ENCODE assay signal across 8 cellular contexts in the genomic region with DNA sequence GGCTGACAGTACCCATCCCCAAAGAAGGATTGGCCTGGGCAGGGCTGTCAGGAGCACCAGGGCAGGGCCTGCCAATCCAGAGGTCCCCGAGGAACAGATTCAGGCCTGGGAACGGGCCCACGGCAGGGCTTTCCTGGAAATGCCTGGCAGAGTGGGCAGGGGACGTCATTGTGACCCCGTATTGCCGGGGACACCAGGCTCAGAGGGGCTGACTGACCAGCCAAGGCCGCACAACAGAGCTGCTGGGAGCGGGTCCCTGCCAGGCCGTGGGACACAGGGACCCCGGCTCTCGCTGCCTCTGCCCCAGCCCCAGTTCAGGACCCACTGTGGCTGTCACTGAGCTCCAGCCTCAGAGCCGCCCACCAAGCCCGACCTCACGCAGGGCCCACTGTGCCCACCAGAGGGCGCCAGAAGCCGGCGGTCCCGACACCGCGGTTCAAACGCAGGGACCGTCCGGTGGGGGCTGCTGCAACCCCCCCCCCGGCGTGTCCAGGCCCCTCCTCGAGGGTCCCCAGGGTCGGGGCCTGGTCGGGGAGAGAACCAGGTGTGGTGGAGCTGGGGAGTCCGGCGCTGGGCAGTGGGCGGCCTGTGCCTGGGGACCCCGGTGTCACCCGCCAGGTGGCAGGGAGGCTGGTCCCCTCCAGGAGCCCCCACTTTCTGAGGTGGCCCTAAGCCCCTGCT. TPM values are rescaled to one million over a fixed set of nuclear protein-coding genes. Genes with fewer than 3 reads are reported as not detected.
DNase-seq lines count a peak whose midpoint lies in the region; ATAC-seq, FAIRE-seq and TF ChIP-seq lines count a peak whose summit lies in the region.

No MANE protein-coding gene starts in this region.

- H3K4me3 Mint-ChIP-seq in osteocyte (ENCODE audit: unreplicated experiment) = no peak overlapping the region

- no peaks in the 10 kb centered on the region for H3K27me3 Mint-ChIP-seq in osteocyte (ENCODE audit: unreplicated experiment)

- H3K4me1 ChIP-seq in A549 = peaks cover 13% of the 10 kb centered on the region
- no peaks in the 10 kb centered on the region for H3K4me1 ChIP-seq in effector memory CD4-positive, alpha-beta T cell (ENCODE audit: control insufficient read depth, insufficient read depth, low read length, poor library complexity, severe bottlenecking)
- H3K4me1 ChIP-seq in aorta (ENCODE audit: control insufficient read depth in 1 of 2, insufficient read depth in 2 of 2, low read length in 2 of 2) = no peaks in the 10 kb centered on the region

- no peaks in the 10 kb centered on the region for H3K4me1 Mint-ChIP-seq in osteocyte (ENCODE audit: unreplicated experiment)

- peaks cover 4% of the 10 kb centered on the region for H3K27me3 ChIP-seq in effector memory CD4-positive, alpha-beta T cell (replicated peaks; ENCODE audit: control insufficient read depth, insufficient read depth, low read length, poor library complexity, severe bottlenecking)
- no peaks in the 10 kb centered on the region for H3K27me3 ChIP-seq in aorta (ENCODE audit: control insufficient read depth in 1 of 2, insufficient read depth in 2 of 2, low read length in 1 of 2)

- H3K4me2 ChIP-seq in A549 = no peak overlapping the region

- intact Hi-C loops in aorta (cut with DNase I) = loop anchor here (1.0 to 10.0 kb wide), 5 partner anchors 46 to 345 kb away; no protein-coding TSS in a partner anchor

- H3K27ac ChIP-seq in A549 (no peak overlapping the region), aorta (ENCODE audit: low read depth in 1 of 2, low read length in 2 of 2) (no peak overlapping the region)
- no peak overlapping the region for H3K27ac ChIP-seq in effector memory CD4-positive, alpha-beta T cell (ENCODE audit: insufficient read depth, low read length, poor library complexity, severe bottlenecking)

- no peak for FAIRE-seq in A549 (lab: Jason Lieb, UNC)

- no peak overlapping the region for H3K27ac Mint-ChIP-seq in osteocyte (ENCODE audit: unreplicated experiment)

- H3K36me3 ChIP-seq in effector memory CD4-positive, alpha-beta T cell (ENCODE audit: control insufficient read depth, insufficient read depth, low read length) = no peaks in the 10 kb centered on the region
- H3K36me3 ChIP-seq in aorta (ENCODE audit: control insufficient read depth in 1 of 2, insufficient read depth in 2 of 2, low read length in 1 of 2) = no peaks in the 10 kb centered on the region

- ATAC-seq in A549 (peak; percentile 25 to 72; a peak in 3 of 6 replicates), aorta (ENCODE audit: low FRiP score) (peak; percentile 65), GM18505 (IDR thresholded peaks at IDR 0.05; ENCODE audit: unreplicated experiment) (no peak)

- H3K9me3 Mint-ChIP-seq in osteocyte (ENCODE audit: unreplicated experiment) = peaks cover 5% of the 10 kb centered on the region

- H3K9me3 ChIP-seq in A549 (peaks cover 15% of the 10 kb centered on the region; the same call in 2 of the 3 replicates), aorta (ENCODE audit: control insufficient read depth, low read length) (no peaks in the 10 kb centered on the region)
- H3K9me3 ChIP-seq in effector memory CD4-positive, alpha-beta T cell (ENCODE audit: control insufficient read depth, low read length) = no peaks in the 10 kb centered on the region

- DNase-seq in A549 (ENCODE audit: low read depth in 1 of 2, low spot score in 1 of 2) (peak in 1 of 2 experiments; percentile 63), HEK293T (ENCODE audit: extremely low spot score) (peak; percentile 80), osteocyte (ENCODE audit: extremely low spot score, unreplicated experiment) (no peak), aorta (peak; percentile 65 to 92), GF-D8 (lab: John Stamatoyannopoulos, UW) (no peak)
- DNase-seq in activated CD4-positive, alpha-beta T cell treated with anti-CD3 and anti-CD28 coated beads, Interleukin-2, amount 50 U/mL, for 24 hours (ENCODE audit: low read depth in 1 of 2, low spot score in 1 of 2) = peak; percentile 49 to 57
- DNase-seq in effector memory CD4-positive, alpha-beta T cell = peak in 2 of 3 donors; percentile 15 to 31

- no peak overlapping the region for H3K4me3 ChIP-seq in A549
- H3K4me3 ChIP-seq in effector memory CD4-positive, alpha-beta T cell (ENCODE audit: insufficient read depth, low read depth, low read length, poor library complexity, severe bottlenecking) = no peak overlapping the region
- no peak overlapping the region for H3K4me3 ChIP-seq in aorta (ENCODE audit: low read length in 2 of 2)

- no peak for TF ChIP-seq POLR2A in A549 (IDR thresholded peaks at IDR 0.05; ENCODE audit: low read length)
- TF ChIP-seq POLR2A in GM18505 (IDR thresholded peaks at IDR 0.05; ENCODE audit: borderline replicate concordance, extremely low read depth, insufficient read depth, insufficient read length) = no peak

- peak; percentile 91 to 98 for TF ChIP-seq RAD21 in A549 (conservative IDR thresholded peaks at IDR 0.05 in 1 of 2, IDR thresholded peaks at IDR 0.05 in 1 of 2)

- H3K36me3 Mint-ChIP-seq in osteocyte (ENCODE audit: unreplicated experiment) = no peaks in the 10 kb centered on the region

- WGBS in A549 (ENCODE audit: missing lambda C conversion rate) = 17% methylated on average over 1 of the region's 33 CpGs
- 6 to 12% methylated on average over 32 to 33 of the region's 33 CpGs for WGBS in aorta, 2 donors

- TF ChIP-seq EP300 in A549 (IDR thresholded peaks at IDR 0.05) = no peak

- CTCF ChIA-PET in A549 (lab: Yijun Ruan, JAX) (interaction anchor here (0.6 to 6.8 kb wide), 69 partner anchors 7 to 384 kb away, joined by 3 to 174 read pairs (median 5); partner anchors contain the start of genes CHTF18, GNG13, RPUSD1 and SOX8), HEK293T (lab: Yijun Ruan, JAX) (interaction anchor here (0.6 to 1.2 kb wide), 9 partner anchors 17 to 350 kb away, joined by 3 to 5 read pairs (median 4); partner anchors contain the start of gene C1QTNF8)

- POLR2A ChIA-PET in A549 (lab: Yijun Ruan, JAX) (interaction anchor here (1.0 kb wide), 1 partner anchor 45 kb away, joined by 6 read pairs; no protein-coding TSS in a partner anchor), HEK293T (lab: Yijun Ruan, JAX) (no interaction called here)

- TF ChIP-seq CTCF in A549 (IDR thresholded peaks at IDR 0.05) (peak; percentile 86), osteocyte (IDR thresholded peaks at IDR 0.05) (peak; percentile 62)

TF ChIP-seq in A549, 52 proteins besides CTCF, POLR2A, EP300 and RAD21:
- TF ChIP-seq, protein P1, sequence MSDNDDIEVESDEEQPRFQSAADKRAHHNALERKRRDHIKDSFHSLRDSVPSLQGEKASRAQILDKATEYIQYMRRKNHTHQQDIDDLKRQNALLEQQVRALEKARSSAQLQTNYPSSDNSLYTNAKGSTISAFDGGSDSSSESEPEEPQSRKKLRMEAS (IDR thresholded peaks at IDR 0.05) = no peak
- TF ChIP-seq SMC3 (IDR thresholded peaks at IDR 0.05) = peak; percentile 99
- TF ChIP-seq, protein P2, sequence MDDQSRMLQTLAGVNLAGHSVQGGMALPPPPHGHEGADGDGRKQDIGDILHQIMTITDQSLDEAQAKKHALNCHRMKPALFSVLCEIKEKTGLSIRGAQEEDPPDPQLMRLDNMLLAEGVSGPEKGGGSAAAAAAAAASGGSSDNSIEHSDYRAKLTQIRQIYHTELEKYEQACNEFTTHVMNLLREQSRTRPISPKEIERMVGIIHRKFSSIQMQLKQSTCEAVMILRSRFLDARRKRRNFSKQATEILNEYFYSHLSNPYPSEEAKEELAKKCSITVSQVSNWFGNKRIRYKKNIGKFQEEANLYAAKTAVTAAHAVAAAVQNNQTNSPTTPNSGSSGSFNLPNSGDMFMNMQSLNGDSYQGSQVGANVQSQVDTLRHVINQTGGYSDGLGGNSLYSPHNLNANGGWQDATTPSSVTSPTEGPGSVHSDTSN (IDR thresholded peaks at IDR 0.05) = no peak
- no peak for TF ChIP-seq CEBPB (IDR thresholded peaks at IDR 0.05)
- TF ChIP-seq CHD2 (IDR thresholded peaks at IDR 0.05; ENCODE audit: low read length, partially characterized antibody) = no peak

TF ChIP-seq in HEK293T, 16 proteins besides CTCF, POLR2A, EP300 and RAD21:
- TF ChIP-seq SUZ12 (IDR thresholded peaks at IDR 0.05) = no peak
- no peak for TF ChIP-seq BHLHE40 (IDR thresholded peaks at IDR 0.05; ENCODE audit: borderline replicate concordance)
- peak; percentile 95 for TF ChIP-seq FOXM1 (IDR thresholded peaks at IDR 0.05; ENCODE audit: borderline replicate concordance)
- TF ChIP-seq ARNT (IDR thresholded peaks at IDR 0.05) = no peak
- TF ChIP-seq ELF4 (IDR thresholded peaks at IDR 0.05) = no peak
- TF ChIP-seq ZNF384 (IDR thresholded peaks at IDR 0.05) = no peak
- TF ChIP-seq NFRKB (IDR thresholded peaks at IDR 0.05) = no peak

RNA-seq across cellular contexts. Expression of gene SSTR5, which starts 15.2 kb away (rescaled TPM):
- polyA plus RNA-seq in A549 (2011; rRNA removed) = 0.08 TPM in 1 of 2 replicates, not detected in the other
- 0.09 TPM in 1 of 2 replicates, not detected in the other for polyA plus RNA-seq in A549 (2012; cell fraction: cytosol; rRNA removed)
- 0.09 and 0.17 TPM in 2 replicates for polyA plus RNA-seq in A549 (2012; cell fraction: nucleus; rRNA removed)
- 0.06 TPM in 1 of 3 replicates, not detected in the others for polyA plus RNA-seq in A549 (2017; fragmentation: RNase III; extraction: RNeasy Plus Mini Kit Qiagen cat#74134 plus additional on column Dnase treatment)
- not detected in 2 replicates for polyA minus RNA-seq in A549 (2011; rRNA and poly(A)+ RNA removed)
- total RNA-seq in osteocyte = not detected in 2 replicates
- total RNA-seq in aorta = under 1 TPM in 1 of 2 donors, not detected in 1; 0.26 TPM
- polyA plus RNA-seq in aorta = under 1 TPM; 0.49 to 0.75 TPM

RNA-seq across cellular contexts. Expression of gene C1QTNF8, which starts 38.7 kb away (rescaled TPM):
- polyA plus RNA-seq in A549 (2011; rRNA removed) (not detected in 2 replicates), A549 (2017; fragmentation: RNase III; extraction: RNeasy Plus Mini Kit Qiagen cat#74134 plus additional on column Dnase treatment) (not detected in 3 replicates), aorta (1 to 10 TPM in 1 of 2 donors, not detected in 1; 1.2 TPM)
- polyA plus RNA-seq in A549 (2012; cell fraction: cytosol; rRNA removed) = not detected in 2 replicates
- not detected in 2 replicates for polyA plus RNA-seq in A549 (2012; cell fraction: nucleus; rRNA removed)
- not detected in 2 replicates for polyA minus RNA-seq in A549 (2011; rRNA and poly(A)+ RNA removed)
- total RNA-seq in osteocyte (not detected in 2 replicates), aorta (1 to 10 TPM in 1 of 2 donors, not detected in 1; 1.4 TPM)

Comparison
In these comparisons a context has a peak if more than half of its experiments do, and no peak if none do; other contexts are left out.
1. DNase-seq: peak in HEK293T (single experiment), activated CD4-positive, alpha-beta T cell treated with anti-CD3 and anti-CD28 coated beads, Interleukin-2, amount 50 U/mL, for 24 hours (2 of 2), effector memory CD4-positive, alpha-beta T cell (2 of 3) and aorta (2 of 2); none in osteocyte (single experiment) and GF-D8 (single experiment).